ENCODE assay signal across 8 cellular contexts in genomic region chr4:1250527-1250812, GRCh38. TPM values are rescaled to one million over a fixed set of nuclear protein-coding genes. Genes with fewer than 3 reads are reported as not detected.
DNase-seq lines count a peak whose midpoint lies in the region; ATAC-seq lines count a peak whose summit lies in the region.
"Had no signal": no experiment of that assay in that cellular context is flagged by ENCODE, and none has a peak within 500 bp of the region (broad histone marks: within the 10 kb centered on the region; RNA-seq: fewer than 3 reads in every experiment).

No MANE protein-coding gene starts in this region.

- H3K27ac Mint-ChIP-seq in activated T-cell treated with anti-CD3 and anti-CD28 coated beads, Interleukin-2, amount 50 U/mL, for 72 hours: peak overlapping the region; percentile 99
- peak overlapping the region; percentile 94 for H3K27ac Mint-ChIP-seq in stimulated activated memory B cell treated with anti-CD40 and anti-IgM and Interleukin-4, amounts not matched to agents 10 μg/mL and 1 μg/mL and 100 μg/mL, for 72 hours

- no peak for ATAC-seq in activated T-cell treated with anti-CD3 and anti-CD28 coated beads, Interleukin-2, amount 50 U/mL, for 72 hours (replicated peaks in 1 of 2)
- no peak for ATAC-seq in stimulated activated memory B cell treated with anti-CD40 and anti-IgM and Interleukin-4, amounts not matched to agents 10 μg/mL and 1 μg/mL and 100 μg/mL, for 72 hours
- no peak for ATAC-seq in HG02885 (IDR thresholded peaks at IDR 0.05; ENCODE audit: poor library complexity, unreplicated experiment)

- peaks cover 30% of the 10 kb centered on the region for H3K9me3 ChIP-seq in iPS-18c (ENCODE audit: control insufficient read depth, insufficient read depth, low read length)

- H3K4me1 Mint-ChIP-seq in activated T-cell treated with anti-CD3 and anti-CD28 coated beads, Interleukin-2, amount 50 U/mL, for 72 hours (ENCODE audit: low read depth): peaks cover 75% of the 10 kb centered on the region
- peaks cover 62% of the 10 kb centered on the region for H3K4me1 Mint-ChIP-seq in stimulated activated memory B cell treated with anti-CD40 and anti-IgM and Interleukin-4, amounts not matched to agents 10 μg/mL and 1 μg/mL and 100 μg/mL, for 72 hours

- H3K4me3 Mint-ChIP-seq in activated T-cell treated with anti-CD3 and anti-CD28 coated beads, Interleukin-2, amount 50 U/mL, for 72 hours: peak overlapping the region; percentile 95 to 96
- H3K4me3 Mint-ChIP-seq in stimulated activated memory B cell treated with anti-CD40 and anti-IgM and Interleukin-4, amounts not matched to agents 10 μg/mL and 1 μg/mL and 100 μg/mL, for 72 hours: peak overlapping the region; percentile 93

- peaks cover 5 to 6% of the 10 kb centered on the region in 2 donors for H3K9me3 Mint-ChIP-seq in activated T-cell treated with anti-CD3 and anti-CD28 coated beads, Interleukin-2, amount 50 U/mL, for 72 hours
- H3K9me3 Mint-ChIP-seq in stimulated activated memory B cell treated with anti-CD40 and anti-IgM and Interleukin-4, amounts not matched to agents 10 μg/mL and 1 μg/mL and 100 μg/mL, for 72 hours: no peaks in the 10 kb centered on the region

- peaks cover 22 to 34% of the 10 kb centered on the region in 2 donors for H3K36me3 Mint-ChIP-seq in activated T-cell treated with anti-CD3 and anti-CD28 coated beads, Interleukin-2, amount 50 U/mL, for 72 hours (ENCODE audit: insufficient read depth in 2 of 2)
- H3K36me3 Mint-ChIP-seq in stimulated activated memory B cell treated with anti-CD40 and anti-IgM and Interleukin-4, amounts not matched to agents 10 μg/mL and 1 μg/mL and 100 μg/mL, for 72 hours: peaks cover 48% of the 10 kb centered on the region

- DNase-seq in HuH-7.5 (ENCODE audit: low spot score) (peak; percentile 24), HUDEP-2 (lab: John Stamatoyannopoulos, UW; ENCODE audit: unreplicated experiment in 76 of 76) (no peak), NCI-H82 (lab: John Stamatoyannopoulos, UW) (no peak)
- no peak for DNase-seq in activated T-cell treated with anti-CD3 and anti-CD28 coated beads, Interleukin-2, amount 50 U/mL, for 72 hours
- DNase-seq: MM.1S had no signal

- peak overlapping the region; percentile 63; the same call in 1 of the 2 replicates for H3K4me3 ChIP-seq in iPS-18c (ENCODE audit: insufficient read depth, low read depth, low read length)

- no peaks in the 10 kb centered on the region for H3K27me3 Mint-ChIP-seq in activated T-cell treated with anti-CD3 and anti-CD28 coated beads, Interleukin-2, amount 50 U/mL, for 72 hours (ENCODE audit: low read depth)
- no peaks in the 10 kb centered on the region for H3K27me3 Mint-ChIP-seq in stimulated activated memory B cell treated with anti-CD40 and anti-IgM and Interleukin-4, amounts not matched to agents 10 μg/mL and 1 μg/mL and 100 μg/mL, for 72 hours

RNA-seq across cellular contexts. Expression of gene CTBP1, which starts 1.5 kb away (rescaled TPM):
- total RNA-seq in activated T-cell treated with anti-CD3 and anti-CD28 coated beads, Interleukin-2, amount 50 U/mL, for 72 hours: 100 to 1,000 TPM; 182 to 190 TPM

RNA-seq across cellular contexts. Expression of gene MAEA, which starts 39.2 kb away (rescaled TPM):
- total RNA-seq in activated T-cell treated with anti-CD3 and anti-CD28 coated beads, Interleukin-2, amount 50 U/mL, for 72 hours: 10 to 100 TPM; 38.4 to 48.4 TPM
